ENCODE assay signal across 34 cellular contexts in the genomic region with DNA sequence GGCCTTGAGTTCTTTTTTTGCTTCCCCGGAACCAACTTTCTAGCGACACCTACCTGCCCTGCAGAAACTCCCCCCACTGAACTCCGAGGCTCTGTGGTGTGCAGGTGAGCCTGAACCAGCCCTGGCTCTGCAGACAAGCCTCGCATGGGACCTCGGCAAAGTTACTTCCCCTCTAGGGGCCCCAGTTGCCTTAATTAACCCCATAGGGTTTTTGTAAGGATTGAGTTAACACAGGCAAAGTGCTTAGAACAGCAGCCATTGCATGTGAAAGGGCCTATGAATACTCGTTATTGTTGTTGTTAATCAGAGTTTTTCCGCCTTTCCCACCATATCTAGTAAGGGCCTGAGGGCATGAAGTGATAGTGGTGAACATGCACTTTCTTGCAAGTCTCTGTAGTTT. TPM values are rescaled to one million over a fixed set of nuclear protein-coding genes. Genes with fewer than 3 reads are reported as not detected.
A peak's percentile ranks its signal among the peaks of the same experiment; 100 is the strongest.
DNase-seq lines count a peak whose midpoint lies in the region; ATAC-seq and TF ChIP-seq lines count a peak whose summit lies in the region.
"Had no signal": no experiment of that assay in that cellular context is flagged by ENCODE, and none has a peak within 500 bp of the region (broad histone marks: within the 10 kb centered on the region; RNA-seq: fewer than 3 reads in every experiment).

No MANE protein-coding gene starts in this region.

- WGBS in HUES64, result 20% methylated on average over 6 of the region's 7 CpGs
- WGBS in endodermal cell (ENCODE audit: insufficient coverage in 1 of 2, insufficient read length in 1 of 2), 2 experiments, result 36 to 52% methylated on average over 3 to 7 of the region's 7 CpGs
- WGBS in mesendoderm (ENCODE audit: extremely low coverage, insufficient coverage, low lambda C conversion rate), result no CpG with 5 or more reads among the region's 7 CpGs
- WGBS in body of pancreas, 2 donors, result 59 to 60% methylated on average over 7 of the region's 7 CpGs

- no peak overlapping the region for H3K4me2 ChIP-seq in mesendoderm (ENCODE audit: low read length)

- H3K9me3 ChIP-seq in HUES64 (ENCODE audit: insufficient read depth, low read depth, low read length), result no peaks in the 10 kb centered on the region
- no peaks in the 10 kb centered on the region for H3K9me3 ChIP-seq in endodermal cell (ENCODE audit: control insufficient read depth, low read length)
- H3K9me3 ChIP-seq in body of pancreas, result no peaks in the 10 kb centered on the region
- H3K9me3 ChIP-seq: BE2C, Peyer's patch, psoas muscle, tibial artery had no signal

- no peak overlapping the region for H2BK5ac ChIP-seq in mesendoderm (ENCODE audit: low read length)

- H3K79me1 ChIP-seq in mesendoderm (ENCODE audit: low read length), result no peaks in the 10 kb centered on the region

- H3K4me3 Mint-ChIP-seq in endodermal cell, result no peak overlapping the region
- H3K4me3 Mint-ChIP-seq: activated naive CD8-positive, alpha-beta T cell treated with anti-CD3 and anti-CD28 coated beads for 36 hours; natural killer cell; T-helper 2 cell treated with Interferon-gamma antibody and Interleukin-4, amounts not matched to agents 5 μg/mL and 100 μg/mL, for 36 hours had no signal

- H3K27me3 ChIP-seq in HUES64 (ENCODE audit: insufficient read depth, low read length) (0 out of 2 replicates have a peak, but pooled peaks cover 3% of the 10 kb centered on the region), endodermal cell (ENCODE audit: control insufficient read depth, insufficient read depth, low read length, poor library complexity, severe bottlenecking) (no peaks in the 10 kb centered on the region), mesendoderm (ENCODE audit: insufficient read depth, low read length, poor library complexity) (no peaks in the 10 kb centered on the region), body of pancreas (no peaks in the 10 kb centered on the region)
- H3K27me3 ChIP-seq: BE2C, Peyer's patch had no signal

- H3K4me1 Mint-ChIP-seq in endodermal cell, result peaks cover 5% of the 10 kb centered on the region
- H3K4me1 Mint-ChIP-seq: activated naive CD8-positive, alpha-beta T cell treated with anti-CD3 and anti-CD28 coated beads for 36 hours; natural killer cell had no signal

- peak overlapping the region; percentile 20; the same call in 1 of the 2 replicates for H3K27ac ChIP-seq in HUES64 (ENCODE audit: low read depth, low read length)
- H3K27ac ChIP-seq in endodermal cell (ENCODE audit: low read depth, low read length), result no peak overlapping the region
- H3K27ac ChIP-seq in mesendoderm (ENCODE audit: low read depth, low read length), result no peak overlapping the region
- no peak overlapping the region for H3K27ac ChIP-seq in body of pancreas
- H3K27ac ChIP-seq: Peyer's patch, psoas muscle, tibial artery had no signal

- no peak overlapping the region for H3K18ac ChIP-seq in mesendoderm (ENCODE audit: low read length)

- H3K4ac ChIP-seq in mesendoderm (ENCODE audit: low read depth, low read length), result no peak overlapping the region

- no peak overlapping the region for H2BK15ac ChIP-seq in mesendoderm (replicated peaks; ENCODE audit: low read depth)

- H3K27ac Mint-ChIP-seq in endodermal cell, result no peak overlapping the region
- H3K27ac Mint-ChIP-seq: activated naive CD8-positive, alpha-beta T cell treated with anti-CD3 and anti-CD28 coated beads for 36 hours; natural killer cell; T-helper 2 cell treated with Interferon-gamma antibody and Interleukin-4, amounts not matched to agents 5 μg/mL and 100 μg/mL, for 36 hours had no signal

- peaks cover 33% of the 10 kb centered on the region for H3K27me3 Mint-ChIP-seq in endodermal cell (ENCODE audit: insufficient read depth)

- no peaks in the 10 kb centered on the region for H3K79me2 ChIP-seq in mesendoderm (ENCODE audit: control insufficient read depth, insufficient read depth, low read length)

- H3K23ac ChIP-seq in mesendoderm (ENCODE audit: low read length), result no peak overlapping the region

- no peak overlapping the region for H4K8ac ChIP-seq in mesendoderm (ENCODE audit: low read depth, low read length)

- DNase-seq in ELF-1 (ENCODE audit: low read depth, low spot score) (peak; percentile 54), endodermal cell (peak; percentile 86), mesendoderm (peak; percentile 44), inferior parietal cortex (ENCODE audit: extremely low spot score) (no peak), glomerular visceral epithelial cell (ENCODE audit: extremely low spot score) (no peak), body of pancreas (no peak)
- no peak for DNase-seq in activated naive CD4-positive, alpha-beta T cell (lab: John Stamatoyannopoulos, UW)
- DNase-seq: ACHN; activated effector memory CD4-positive, alpha-beta T cell treated with Interleukin-2 at 50 U/mL for 16 hours; activated naive CD8-positive, alpha-beta T cell treated with anti-CD3 and anti-CD28 coated beads for 36 hours; activated T-cell treated with anti-CD3 and anti-CD28 coated beads, Interleukin-2, amount 50 U/mL, for 1 hour; anterior cingulate cortex; BE2C; EL; hypothalamus; Kasumi-1; kidney; MV-4-11; natural killer cell; NCI-H1694 treated with DMSO at 0.1 percent for 48 hours; NCI-H2171 treated with DMSO at 0.1 percent for 48 hours; NCI-H524; occipital lobe; Peyer's patch; psoas muscle; SHP77; stimulated activated CD4-positive, alpha-beta T cell treated with anti-CD3 and anti-CD28 coated beads, Interleukin-4, amount 100 ng/mL, for 1 hour; tibial artery had no signal

- H3K4me3 ChIP-seq in HUES64 (ENCODE audit: low read length) (no peak overlapping the region), endodermal cell (ENCODE audit: low read length) (no peak overlapping the region), mesendoderm (ENCODE audit: low read length) (no peak overlapping the region), body of pancreas (no peak overlapping the region)
- H3K4me3 ChIP-seq: Peyer's patch, psoas muscle, tibial artery had no signal

- H3K36me3 ChIP-seq in HUES64 (ENCODE audit: insufficient read depth, low read length) (no peaks in the 10 kb centered on the region), endodermal cell (ENCODE audit: control insufficient read depth, insufficient read depth, low read length) (no peaks in the 10 kb centered on the region), mesendoderm (ENCODE audit: control insufficient read depth, insufficient read depth, low read length) (no peaks in the 10 kb centered on the region), body of pancreas (replicated peaks in 1 of 2; ENCODE audit: insufficient read depth in 1 of 2, low read depth in 2 of 2) (no peaks in the 10 kb centered on the region)
- H3K36me3 ChIP-seq: BE2C, Peyer's patch, tibial artery had no signal

- H3K9me3 Mint-ChIP-seq in endodermal cell, result no peaks in the 10 kb centered on the region
- H3K9me3 Mint-ChIP-seq: activated naive CD8-positive, alpha-beta T cell treated with anti-CD3 and anti-CD28 coated beads for 36 hours; natural killer cell; T-helper 2 cell treated with Interferon-gamma antibody and Interleukin-4, amounts not matched to agents 5 μg/mL and 100 μg/mL, for 36 hours had no signal

- H3K56ac ChIP-seq in mesendoderm (ENCODE audit: low read length), result no peak overlapping the region

- no peaks in the 10 kb centered on the region for H3K36me3 Mint-ChIP-seq in endodermal cell (ENCODE audit: low read depth)
- H3K36me3 Mint-ChIP-seq: activated naive CD8-positive, alpha-beta T cell treated with anti-CD3 and anti-CD28 coated beads for 36 hours; natural killer cell had no signal

- H2AK5ac ChIP-seq in mesendoderm (ENCODE audit: low read length), result no peak overlapping the region

- peak; percentile 48 for TF ChIP-seq CTCF in endodermal cell (conservative IDR thresholded peaks at IDR 0.05)
- no peak for TF ChIP-seq CTCF in body of pancreas (IDR thresholded peaks at IDR 0.05)

- H2BK120ac ChIP-seq in mesendoderm (ENCODE audit: low read depth, low read length), result no peak overlapping the region

- no peak for TF ChIP-seq POLR2A in body of pancreas (IDR thresholded peaks at IDR 0.05)

- H4K5ac ChIP-seq in mesendoderm (ENCODE audit: low read length), result no peak overlapping the region

- H3K4me1 ChIP-seq in HUES64 (ENCODE audit: insufficient read depth, low read length) (no peaks in the 10 kb centered on the region), endodermal cell (ENCODE audit: control insufficient read depth, insufficient read depth, low read length) (no peaks in the 10 kb centered on the region), mesendoderm (ENCODE audit: control insufficient read depth, low read depth, low read length) (no peaks in the 10 kb centered on the region), body of pancreas (no peaks in the 10 kb centered on the region)
- H3K4me1 ChIP-seq: BE2C, psoas muscle, tibial artery had no signal

- intact Hi-C loops in body of pancreas (cut with DNase I), result no loop called here

- ATAC-seq in body of pancreas, result no peak
- ATAC-seq: natural killer cell, psoas muscle, sciatic nerve had no signal

- H3K9ac ChIP-seq in HUES64 (ENCODE audit: low read depth, low read length) (no peak overlapping the region), endodermal cell (ENCODE audit: extremely low read depth, low read length, poor library complexity, severe bottlenecking) (no peak overlapping the region), mesendoderm (ENCODE audit: low read length) (no peak overlapping the region)

RNA-seq across cellular contexts. Expression of a gene that starts 12.6 kb away (rescaled TPM):
- 3.8 TPM for polyA plus RNA-seq in HUES64 (2013, experiment 1 of 2)
- 5.6 TPM for polyA plus RNA-seq in HUES64 (2013, experiment 2 of 2)
- total RNA-seq in endodermal cell, result 1 to 10 TPM; 3.2 to 9.3 TPM
- 4.2 TPM for polyA plus RNA-seq in endodermal cell (2013, experiment 1 of 2)
- polyA plus RNA-seq in endodermal cell (2013, experiment 2 of 2), result 3.4 TPM
- polyA plus RNA-seq in mesendoderm (2013, experiment 1 of 2), result 1.9 TPM
- 2.1 TPM for polyA plus RNA-seq in mesendoderm (2013, experiment 2 of 2)
- total RNA-seq in body of pancreas, result 1 to 10 TPM; 6.7 to 9.9 TPM
- total RNA-seq: activated CD8-positive, alpha-beta memory T cell treated with anti-CD3 and anti-CD28 coated beads for 36 hours; activated naive CD8-positive, alpha-beta T cell treated with anti-CD3 and anti-CD28 coated beads for 36 hours; bronchial epithelial cell; endothelial cell of umbilical vein; natural killer cell; sciatic nerve had no signal
- polyA plus RNA-seq: endothelial cell of umbilical vein had no signal

Comparison
In these comparisons a context has a peak if more than half of its experiments do, and no peak if none do; other contexts are left out.
1. DNase-seq: peak in ELF-1 (single experiment), endodermal cell (single experiment) and mesendoderm (single experiment); none in inferior parietal cortex (single experiment), activated naive CD4-positive, alpha-beta T cell (0 of 4), glomerular visceral epithelial cell (single experiment) and body of pancreas (0 of 4).